Comparison of ENCODE assay signal across 30 cellular contexts in the genomic region with DNA sequence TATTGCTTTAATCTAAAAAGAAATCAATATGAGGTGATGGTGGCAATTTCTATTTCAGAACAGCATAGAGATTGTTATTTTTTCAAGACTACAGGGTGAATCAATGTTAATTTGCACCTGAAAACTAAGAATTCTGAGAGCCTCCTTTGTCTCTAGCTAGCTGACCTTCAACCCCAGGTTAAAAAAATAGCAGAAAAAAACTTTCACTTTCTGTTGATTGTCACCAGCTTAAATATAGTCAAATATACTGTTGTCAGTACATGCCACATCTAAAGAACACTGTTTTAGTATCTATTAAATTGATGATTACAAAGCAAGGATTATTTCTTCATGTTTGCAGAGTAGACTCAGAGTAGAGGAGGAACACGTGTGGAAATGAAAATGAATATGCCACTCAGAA.
"Had no signal": no experiment of that assay in that cellular context is flagged by ENCODE, and none has a peak within 500 bp of the region (broad histone marks: within the 10 kb centered on the region; RNA-seq: fewer than 3 reads in every experiment).

No MANE protein-coding gene starts in this region.

- H3K4me2 ChIP-seq: SK-N-SH had no signal

- H3K9me3 ChIP-seq: Peyer's patch had no signal

- H3K36me3 ChIP-seq: Peyer's patch, SJSA1 had no signal

- H3K4me1 ChIP-seq: Peyer's patch, SJSA1 had no signal

- H3K9me2 ChIP-seq: SK-N-SH had no signal

- H3K9ac ChIP-seq: SK-N-SH had no signal

- H3K4me3 ChIP-seq: Peyer's patch, SJSA1 had no signal

- H3K27me3 ChIP-seq: Peyer's patch, SJSA1 had no signal

- H3K27ac ChIP-seq: Peyer's patch, SJSA1 had no signal

- DNase-seq: Karpas-422, NCI-H1048, NCI-H1092 treated with DMSO at 0.1 percent for 48 hours, NCI-H1105 treated with DMSO at 0.1 percent for 48 hours, NCI-H1417, NCI-H1436, NCI-H146, NCI-H1694, NCI-H187, NCI-H1930, NCI-H2029 treated with DMSO at 0.1 percent for 48 hours, NCI-H2081 treated with DMSO at 0.1 percent for 48 hours, NCI-H2107, NCI-H2171, NCI-H226, NCI-H446 treated with DMSO at 0.1 percent for 48 hours, NCI-H510A, NCI-H524, NCI-H526, NCI-H69, NCI-H748 treated with DMSO at 0.1 percent for 48 hours, NCI-H82, PC-3, Peyer's patch, Right ventricle myocardium superior, RPMI8226, SHP77 treated with DMSO at 0.1 percent for 48 hours, SK-N-SH, T-cell had no signal

- ATAC-seq: PC-3, T-cell had no signal
